In genomic region chr17:69414408-69415274, GRCh38 we compare ENCODE assay signal across 8 cellular contexts. TPM values are rescaled to one million over a fixed set of nuclear protein-coding genes. Genes with fewer than 3 reads are reported as not detected.
DNase-seq lines count a peak whose midpoint lies in the region; ATAC-seq and TF ChIP-seq lines count a peak whose summit lies in the region.

MAP2K6 (plus strand) TSS chr17:69414697; CDS start chr17:69414985, 288 bp downstream.

- H3K4me3 ChIP-seq in AG09309 (ENCODE audit: control insufficient read depth, low read depth, low read length) (peak within 1 kb of the TSS; percentile 32), lung (peak within 1 kb of the TSS; percentile 46)

- WGBS in lung, 2 donors = 0 to 1% methylated on average over 27 of the region's 27 CpGs

- peak; percentile 89 for ATAC-seq in GM18873 (IDR thresholded peaks at IDR 0.05; ENCODE audit: low FRiP score, unreplicated experiment)
- ATAC-seq in HG03103 (IDR thresholded peaks at IDR 0.05; ENCODE audit: low read depth, unreplicated experiment) = peak; percentile 95
- ATAC-seq in lung (ENCODE audit: insufficient read depth, low FRiP score) = peak; percentile 94

- H3K36me3 ChIP-seq in lung (ENCODE audit: control insufficient read depth in 2 of 2, insufficient read depth in 2 of 2, low read length in 2 of 2) = no peaks in the 10 kb centered on the region

- no peak for DNase-seq in AG09309 (ENCODE audit: low read depth)
- DNase-seq in NCI-H460 (ENCODE audit: extremely low read depth, low read depth) = peak; percentile 76
- peak; percentile 59 to 71 for DNase-seq in activated CD4-positive, alpha-beta T cell treated with anti-CD3 and anti-CD28 coated beads, Interleukin-2, amount 50 U/mL, for 24 hours (ENCODE audit: low read depth in 1 of 2, low spot score in 1 of 2)
- DNase-seq in effector CD8-positive, alpha-beta T cell (lab: John Stamatoyannopoulos, UW) = peak; percentile 62
- DNase-seq in lung (ENCODE audit: low spot score) = peak; percentile 83
- DNase-seq in stimulated activated CD4-positive, alpha-beta T cell treated with anti-CD3 and anti-CD28 coated beads, TNF-alpha, amount 100 ng/mL, for 4 hours (ENCODE audit: low read depth in 3 of 3) = peak; percentile 51 to 72 (median 57)

- TF ChIP-seq CTCF in AG09309 (IDR thresholded peaks at IDR 0.05; ENCODE audit: control insufficient read depth, insufficient read depth, low read depth, low read length, missing control alignments) (no peak), lung (IDR thresholded peaks at IDR 0.05; ENCODE audit: control extremely low read depth, extremely low read depth) (no peak)

- H3K27me3 ChIP-seq in lung (ENCODE audit: control insufficient read depth, insufficient read depth) = no peaks in the 10 kb centered on the region

- H3K4me1 ChIP-seq in lung (ENCODE audit: control insufficient read depth in 2 of 2, insufficient read depth in 2 of 2, low read length in 2 of 2) = peaks cover 0 to 8% of the 10 kb centered on the region in 2 donors

- H3K27ac ChIP-seq in lung (ENCODE audit: low read depth in 1 of 2, low read length in 1 of 2) = peak within 1 kb of the TSS in 1 of 2 donors; percentile 6

- no peaks in the 10 kb centered on the region for H3K9me3 ChIP-seq in lung (ENCODE audit: control insufficient read depth in 2 of 2, insufficient read depth in 1 of 2, low read length in 1 of 2)

RNA-seq across cellular contexts. Expression of gene MAP2K6, which starts in this region (rescaled TPM):
- total RNA-seq in NCI-H460 (2014; rRNA removed; shearing (Covaris generic)) = 16.0 and 16.4 TPM in 2 replicates
- polyA plus RNA-seq in NCI-H460 (2014; cell fraction: nucleus; rRNA removed) = 2.9 and 5.9 TPM in 2 replicates
- 10 to 100 TPM in 1 of 2 donors, 1 to 10 TPM in 1; 8.4 to 14.4 TPM for total RNA-seq in lung
- 1 to 10 TPM; 2.2 to 6.7 TPM for polyA plus RNA-seq in lung
